22 cellular contexts compared by ENCODE assay signal in the genomic region with DNA sequence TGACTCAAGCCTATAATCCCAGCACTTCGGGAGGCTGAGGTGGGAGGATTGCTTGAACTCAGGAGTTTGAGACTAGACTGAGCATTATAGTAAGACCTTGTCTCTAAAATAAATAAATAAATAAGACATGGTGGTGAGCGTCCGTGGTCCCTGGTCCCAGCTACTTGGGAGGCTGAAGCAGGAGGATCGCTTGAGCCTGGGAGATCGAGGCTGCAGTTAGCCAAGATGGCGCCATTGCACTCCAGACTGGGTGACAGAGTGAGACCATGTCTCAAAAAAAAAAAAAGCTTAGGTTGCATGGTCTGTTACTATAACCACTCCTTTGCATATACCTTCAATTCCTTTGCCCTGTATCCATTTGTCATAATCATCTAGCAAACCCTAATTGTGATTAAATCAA. TPM values are rescaled to one million over a fixed set of nuclear protein-coding genes. Genes with fewer than 3 reads are reported as not detected.
DNase-seq lines count a peak whose midpoint lies in the region; ATAC-seq and TF ChIP-seq lines count a peak whose summit lies in the region.
"Had no signal": no experiment of that assay in that cellular context is flagged by ENCODE, and none has a peak within 500 bp of the region (broad histone marks: within the 10 kb centered on the region; RNA-seq: fewer than 3 reads in every experiment).

No MANE protein-coding gene starts in this region.

- DNase-seq in T-helper 1 cell = no peak
- DNase-seq in activated naive CD4-positive, alpha-beta T cell treated with anti-CD3 and anti-CD28 coated beads, Interleukin-2, amount 10 ng/mL, durations not matched to agents 7 days and 5 days = no peak
- no peak for DNase-seq in naive thymus-derived CD8-positive, alpha-beta T cell
- no peak for DNase-seq in ascending aorta (ENCODE audit: low spot score in 2 of 2)
- no peak for DNase-seq in activated gamma-delta T cell (lab: John Stamatoyannopoulos, UW)
- DNase-seq: ACHN, DMS53, KG1, NCI-H1105, NCI-H146, NCI-H2029, NCI-H2227 treated with DMSO at 0.1 percent for 48 hours, NCI-H510A, NCI-H748 treated with DMSO at 0.1 percent for 48 hours, PC-9, RPMI8226, SHP77 had no signal

- POLR2A ChIA-PET in naive thymus-derived CD8-positive, alpha-beta T cell (lab: Charles Lee) = interaction anchor here (0.7 kb wide), 1 partner anchor 753 kb away, joined by 3 read pairs; no protein-coding TSS in a partner anchor

- TF ChIP-seq CTCF in KMS-11 (conservative IDR thresholded peaks at IDR 0.05; ENCODE audit: low read depth, low read length) (no peak), ascending aorta (IDR thresholded peaks at IDR 0.05) (no peak)

- no peak overlapping the region for H3K4me3 ChIP-seq in KMS-11 (IDR thresholded peaks at IDR 0.05; ENCODE audit: insufficient read depth, low read depth, low read length)
- no peak overlapping the region for H3K4me3 ChIP-seq in ascending aorta
- H3K4me3 ChIP-seq: BLaER1, PC-9 had no signal

- H3K9me3 ChIP-seq in ascending aorta = no peaks in the 10 kb centered on the region
- H3K9me3 ChIP-seq: BLaER1 had no signal

- peaks cover 12% of the 10 kb centered on the region for H3K79me2 ChIP-seq in KMS-11 (ENCODE audit: insufficient read depth, low read depth)

- peaks cover 35% of the 10 kb centered on the region for H3K4me1 ChIP-seq in KMS-11 (ENCODE audit: low read depth, poor library complexity, severe bottlenecking)
- peaks cover 0 to 16% of the 10 kb centered on the region in 2 donors for H3K4me1 ChIP-seq in ascending aorta

- no peak overlapping the region for H3K9ac ChIP-seq in KMS-11
- H3K9ac ChIP-seq: BLaER1 had no signal

- CTCF ChIA-PET in activated naive CD4-positive, alpha-beta T cell treated with anti-CD3 and anti-CD28 coated beads, Interleukin-2, amount 10 ng/mL, durations not matched to agents 7 days and 5 days (lab: Charles Lee) = interaction anchor here (1.7 kb wide), 1 partner anchor 17 kb away, joined by 3 read pairs; no protein-coding TSS in a partner anchor

- H3K9me3 Mint-ChIP-seq in T-helper 1 cell treated with Interleukin-12 subunit alpha and Interleukin-12 subunit beta and Interleukin-4 antibody, amounts not matched to agents 30 μg/mL and 1 μg/mL, for 36 hours = no peaks in the 10 kb centered on the region
- H3K9me3 Mint-ChIP-seq in activated naive CD4-positive, alpha-beta T cell treated with anti-CD3 and anti-CD28 coated beads, Interleukin-2, amount 50 U/mL, for 24 hours = no peaks in the 10 kb centered on the region
- H3K9me3 Mint-ChIP-seq in activated naive CD4-positive, alpha-beta T cell treated with anti-CD3 and anti-CD28 coated beads, Interleukin-2, amount 10 ng/mL, durations not matched to agents 7 days and 5 days = no peaks in the 10 kb centered on the region
- no peaks in the 10 kb centered on the region for H3K9me3 Mint-ChIP-seq in naive thymus-derived CD8-positive, alpha-beta T cell

- H3K4me3 Mint-ChIP-seq in T-helper 1 cell treated with Interleukin-12 subunit alpha and Interleukin-12 subunit beta and Interleukin-4 antibody, amounts not matched to agents 30 μg/mL and 1 μg/mL, for 36 hours = no peak overlapping the region
- H3K4me3 Mint-ChIP-seq in activated naive CD4-positive, alpha-beta T cell treated with anti-CD3 and anti-CD28 coated beads, Interleukin-2, amount 50 U/mL, for 24 hours = peak overlapping the region; percentile 70
- H3K4me3 Mint-ChIP-seq in activated naive CD4-positive, alpha-beta T cell treated with anti-CD3 and anti-CD28 coated beads, Interleukin-2, amount 10 ng/mL, durations not matched to agents 7 days and 5 days = no peak overlapping the region
- peak overlapping the region in 2 of 10 donors; percentile 39 to 60 for H3K4me3 Mint-ChIP-seq in naive thymus-derived CD8-positive, alpha-beta T cell

- H3K27ac Mint-ChIP-seq in T-helper 1 cell treated with Interleukin-12 subunit alpha and Interleukin-12 subunit beta and Interleukin-4 antibody, amounts not matched to agents 30 μg/mL and 1 μg/mL, for 36 hours = peak overlapping the region; percentile 53
- H3K27ac Mint-ChIP-seq in activated naive CD4-positive, alpha-beta T cell treated with anti-CD3 and anti-CD28 coated beads, Interleukin-2, amount 50 U/mL, for 24 hours = peak overlapping the region; percentile 84
- H3K27ac Mint-ChIP-seq in activated naive CD4-positive, alpha-beta T cell treated with anti-CD3 and anti-CD28 coated beads, Interleukin-2, amount 10 ng/mL, durations not matched to agents 7 days and 5 days = no peak overlapping the region
- peak overlapping the region in 6 of 10 donors; percentile 1 to 49 (median 22) for H3K27ac Mint-ChIP-seq in naive thymus-derived CD8-positive, alpha-beta T cell

- no peak overlapping the region for H2AFZ ChIP-seq in KMS-11 (ENCODE audit: low read depth)
- H2AFZ ChIP-seq: PC-9 had no signal

- H3K27ac ChIP-seq in KMS-11 (no peak overlapping the region), ascending aorta (no peak overlapping the region)
- H3K27ac ChIP-seq: 22Rv1, BLaER1, PC-9 had no signal

- H3K4me1 Mint-ChIP-seq in T-helper 1 cell treated with Interleukin-12 subunit alpha and Interleukin-12 subunit beta and Interleukin-4 antibody, amounts not matched to agents 30 μg/mL and 1 μg/mL, for 36 hours (ENCODE audit: low read depth) = peaks cover 32% of the 10 kb centered on the region
- peaks cover 49% of the 10 kb centered on the region for H3K4me1 Mint-ChIP-seq in activated naive CD4-positive, alpha-beta T cell treated with anti-CD3 and anti-CD28 coated beads, Interleukin-2, amount 50 U/mL, for 24 hours
- peaks cover 46% of the 10 kb centered on the region for H3K4me1 Mint-ChIP-seq in activated naive CD4-positive, alpha-beta T cell treated with anti-CD3 and anti-CD28 coated beads, Interleukin-2, amount 10 ng/mL, durations not matched to agents 7 days and 5 days
- H3K4me1 Mint-ChIP-seq in naive thymus-derived CD8-positive, alpha-beta T cell = peaks cover 22 to 60% (median 46%) of the 10 kb centered on the region in 4 donors

- ATAC-seq in naive thymus-derived CD8-positive, alpha-beta T cell = no peak

- intact Hi-C loops in ascending aorta (cut with DNase I) = no loop called here

- H3K27me3 Mint-ChIP-seq in T-helper 1 cell treated with Interleukin-12 subunit alpha and Interleukin-12 subunit beta and Interleukin-4 antibody, amounts not matched to agents 30 μg/mL and 1 μg/mL, for 36 hours (ENCODE audit: low read depth) = no peaks in the 10 kb centered on the region
- H3K27me3 Mint-ChIP-seq in activated naive CD4-positive, alpha-beta T cell treated with anti-CD3 and anti-CD28 coated beads, Interleukin-2, amount 50 U/mL, for 24 hours = no peaks in the 10 kb centered on the region
- H3K27me3 Mint-ChIP-seq in activated naive CD4-positive, alpha-beta T cell treated with anti-CD3 and anti-CD28 coated beads, Interleukin-2, amount 10 ng/mL, durations not matched to agents 7 days and 5 days = peaks cover 4% of the 10 kb centered on the region
- H3K27me3 Mint-ChIP-seq in naive thymus-derived CD8-positive, alpha-beta T cell = no peaks in the 10 kb centered on the region

- no peaks in the 10 kb centered on the region for H3K36me3 ChIP-seq in KMS-11 (ENCODE audit: insufficient read depth)
- H3K36me3 ChIP-seq in ascending aorta = peaks cover 4 to 33% of the 10 kb centered on the region in 2 donors

- no peaks in the 10 kb centered on the region for H4K20me1 ChIP-seq in KMS-11 (ENCODE audit: insufficient read depth)

- peaks cover 40% of the 10 kb centered on the region for H3K36me3 Mint-ChIP-seq in T-helper 1 cell treated with Interleukin-12 subunit alpha and Interleukin-12 subunit beta and Interleukin-4 antibody, amounts not matched to agents 30 μg/mL and 1 μg/mL, for 36 hours (ENCODE audit: low read depth)
- peaks cover 23% of the 10 kb centered on the region for H3K36me3 Mint-ChIP-seq in activated naive CD4-positive, alpha-beta T cell treated with anti-CD3 and anti-CD28 coated beads, Interleukin-2, amount 50 U/mL, for 24 hours
- peaks cover 38% of the 10 kb centered on the region for H3K36me3 Mint-ChIP-seq in activated naive CD4-positive, alpha-beta T cell treated with anti-CD3 and anti-CD28 coated beads, Interleukin-2, amount 10 ng/mL, durations not matched to agents 7 days and 5 days
- H3K36me3 Mint-ChIP-seq in naive thymus-derived CD8-positive, alpha-beta T cell = peaks cover 4 to 51% (median 15%) of the 10 kb centered on the region in 3 donors

- H3K27me3 ChIP-seq in KMS-11 (ENCODE audit: insufficient read depth, low read depth) (no peaks in the 10 kb centered on the region), ascending aorta (no peaks in the 10 kb centered on the region)
- H3K27me3 ChIP-seq: BLaER1 had no signal

- H3K4me2 ChIP-seq in KMS-11 = 0 out of 2 replicates have a peak overlapping the region, but pooled peaks have one; percentile 6
- H3K4me2 ChIP-seq: BLaER1, PC-9 had no signal

RNA-seq across cellular contexts. Expression of a gene that starts 3.7 kb away (rescaled TPM):
- total RNA-seq in naive thymus-derived CD8-positive, alpha-beta T cell = 10 to 100 TPM; 35.6 to 42.4 TPM
- 10 to 100 TPM; 19.3 to 36.2 (median 22.7) TPM for polyA plus RNA-seq in naive thymus-derived CD8-positive, alpha-beta T cell
- total RNA-seq in ascending aorta = 13.6 TPM
